In genomic region chr11:27472398-27473016, GRCh38 we compare ENCODE assay signal across 9 cellular contexts. TPM values are rescaled to one million over a fixed set of nuclear protein-coding genes. Genes with fewer than 3 reads are reported as not detected.
DNase-seq lines count a peak whose midpoint lies in the region; ATAC-seq, FAIRE-seq and TF ChIP-seq lines count a peak whose summit lies in the region.
"Had no signal": no experiment of that assay in that cellular context is flagged by ENCODE, and none has a peak within 500 bp of the region (broad histone marks: within the 10 kb centered on the region; RNA-seq: fewer than 3 reads in every experiment).

A gene with protein sequence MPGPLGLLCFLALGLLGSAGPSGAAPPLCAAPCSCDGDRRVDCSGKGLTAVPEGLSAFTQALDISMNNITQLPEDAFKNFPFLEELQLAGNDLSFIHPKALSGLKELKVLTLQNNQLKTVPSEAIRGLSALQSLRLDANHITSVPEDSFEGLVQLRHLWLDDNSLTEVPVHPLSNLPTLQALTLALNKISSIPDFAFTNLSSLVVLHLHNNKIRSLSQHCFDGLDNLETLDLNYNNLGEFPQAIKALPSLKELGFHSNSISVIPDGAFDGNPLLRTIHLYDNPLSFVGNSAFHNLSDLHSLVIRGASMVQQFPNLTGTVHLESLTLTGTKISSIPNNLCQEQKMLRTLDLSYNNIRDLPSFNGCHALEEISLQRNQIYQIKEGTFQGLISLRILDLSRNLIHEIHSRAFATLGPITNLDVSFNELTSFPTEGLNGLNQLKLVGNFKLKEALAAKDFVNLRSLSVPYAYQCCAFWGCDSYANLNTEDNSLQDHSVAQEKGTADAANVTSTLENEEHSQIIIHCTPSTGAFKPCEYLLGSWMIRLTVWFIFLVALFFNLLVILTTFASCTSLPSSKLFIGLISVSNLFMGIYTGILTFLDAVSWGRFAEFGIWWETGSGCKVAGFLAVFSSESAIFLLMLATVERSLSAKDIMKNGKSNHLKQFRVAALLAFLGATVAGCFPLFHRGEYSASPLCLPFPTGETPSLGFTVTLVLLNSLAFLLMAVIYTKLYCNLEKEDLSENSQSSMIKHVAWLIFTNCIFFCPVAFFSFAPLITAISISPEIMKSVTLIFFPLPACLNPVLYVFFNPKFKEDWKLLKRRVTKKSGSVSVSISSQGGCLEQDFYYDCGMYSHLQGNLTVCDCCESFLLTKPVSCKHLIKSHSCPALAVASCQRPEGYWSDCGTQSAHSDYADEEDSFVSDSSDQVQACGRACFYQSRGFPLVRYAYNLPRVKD (minus strand): TSS chr11:27472790. CDS start chr11:27472302, 488 bp downstream.

- H3K4me3 Mint-ChIP-seq in CD8-positive, alpha-beta T cell = peak within 1 kb of the TSS; percentile 92

- POLR2A ChIA-PET in CD8-positive, alpha-beta T cell (lab: Charles Lee) = interaction anchor here (1.5 kb wide), 1 partner anchor 26 kb away, joined by 5 read pairs; no protein-coding TSS in a partner anchor

- ATAC-seq in CD8-positive, alpha-beta T cell = peak; percentile 91
- ATAC-seq in GM21390 (IDR thresholded peaks at IDR 0.05; ENCODE audit: unreplicated experiment) = peak; percentile 84

- H3K9ac ChIP-seq in OCI-LY3 (ENCODE audit: low read length) = peak within 1 kb of the TSS; percentile 66

- no peak within 1 kb of the TSS for H3K27ac ChIP-seq in CD8-positive, alpha-beta T cell (ENCODE audit: low read depth, low read length)
- H3K27ac ChIP-seq in OCI-LY3 (ENCODE audit: low read length) = no peak within 1 kb of the TSS
- peak within 1 kb of the TSS; percentile 89 for H3K27ac ChIP-seq in epithelial cell of prostate

- FAIRE-seq in HTR-8/SVneo (lab: Jason Lieb, UNC) = peak; percentile 86
- FAIRE-seq: endometrium had no signal

- H3K27ac Mint-ChIP-seq in CD8-positive, alpha-beta T cell = no peak within 1 kb of the TSS

- TF ChIP-seq CTCF in CD8-positive, alpha-beta T cell (IDR thresholded peaks at IDR 0.05) = no peak
- TF ChIP-seq CTCF in OCI-LY3 (IDR thresholded peaks at IDR 0.05; ENCODE audit: low read depth, low read length) = no peak

- intact Hi-C loops in CD8-positive, alpha-beta T cell (cut with DNase I, micrococcal nuclease) = loop anchor here (1.0 to 5.0 kb wide), 4 partner anchors 22 to 110 kb away; partner anchors contain the start of genes CCDC34 (in 2 of the 2) and LIN7C (in 1 of the 2)

- DNase-seq in CD8-positive, alpha-beta T cell = peak; percentile 39 to 80 (median 62)
- DNase-seq in HTR-8/SVneo (ENCODE audit: insufficient read length, low spot score) = peak; percentile 91
- peak; percentile 57 for DNase-seq in activated T-cell treated with anti-CD3 and anti-CD28 coated beads for 48 hours (ENCODE audit: low read depth)
- DNase-seq in epithelial cell of prostate (ENCODE audit: low read depth, low spot score) = peak; percentile 80
- peak; percentile 90 for DNase-seq in middle frontal gyrus (ENCODE audit: extremely low spot score, low spot score)
- peak; percentile 37 to 41 for DNase-seq in stimulated activated CD8-positive, alpha-beta memory T cell treated with anti-CD3 and anti-CD28 coated beads, Interleukin-2, amount 100 ng/mL, for 1 hour (ENCODE audit: low read depth in 2 of 2)

- H2AFZ ChIP-seq in OCI-LY3 (ENCODE audit: low read depth, low read length) = peak within 1 kb of the TSS; percentile 47; the same call in 1 of the 2 replicates

- H4K20me1 ChIP-seq in OCI-LY3 (ENCODE audit: insufficient read depth, low read length) = peaks cover 16% of the 10 kb centered on the region; the same call in 1 of the 2 replicates

- H3K36me3 ChIP-seq in CD8-positive, alpha-beta T cell (ENCODE audit: insufficient read depth, low read length) = no peaks in the 10 kb centered on the region
- no peaks in the 10 kb centered on the region for H3K36me3 ChIP-seq in OCI-LY3 (replicated peaks; ENCODE audit: low read depth, low read length)

- no peaks in the 10 kb centered on the region for H3K79me2 ChIP-seq in OCI-LY3 (ENCODE audit: low read length)

- no peaks in the 10 kb centered on the region for H3K27me3 ChIP-seq in CD8-positive, alpha-beta T cell (ENCODE audit: insufficient read depth, low read length)
- H3K27me3 ChIP-seq in OCI-LY3 (ENCODE audit: low read depth, low read length) = peaks cover 38% of the 10 kb centered on the region

- H3K9me3 ChIP-seq in CD8-positive, alpha-beta T cell (ENCODE audit: low read length) = no peaks in the 10 kb centered on the region
- H3K9me3 ChIP-seq in OCI-LY3 (ENCODE audit: insufficient read depth, low read length) = no peaks in the 10 kb centered on the region

- peaks cover 31% of the 10 kb centered on the region for H3K27me3 Mint-ChIP-seq in CD8-positive, alpha-beta T cell (ENCODE audit: low read depth)

- H3K4me1 Mint-ChIP-seq in CD8-positive, alpha-beta T cell (ENCODE audit: low read depth) = peaks cover 15% of the 10 kb centered on the region

- peaks cover 8% of the 10 kb centered on the region for H3K4me1 ChIP-seq in CD8-positive, alpha-beta T cell (ENCODE audit: insufficient read depth, low read length)
- H3K4me1 ChIP-seq in OCI-LY3 (ENCODE audit: low read length) = peaks cover 38% of the 10 kb centered on the region

- CTCF ChIA-PET in CD8-positive, alpha-beta T cell (lab: Charles Lee) = interaction anchor here (5.2 kb wide), 1 partner anchor 14 kb away, joined by 41 read pairs; no protein-coding TSS in a partner anchor

- peak within 1 kb of the TSS; percentile 94 for H3K4me2 ChIP-seq in OCI-LY3 (ENCODE audit: low read length)

- peak within 1 kb of the TSS; percentile 72 for H3K4me3 ChIP-seq in CD8-positive, alpha-beta T cell (ENCODE audit: low read depth, low read length)
- peak within 1 kb of the TSS; percentile 93 for H3K4me3 ChIP-seq in OCI-LY3 (ENCODE audit: low read length)

- H3K9me3 Mint-ChIP-seq in CD8-positive, alpha-beta T cell = no peaks in the 10 kb centered on the region

- peaks cover 3% of the 10 kb centered on the region for H3K36me3 Mint-ChIP-seq in CD8-positive, alpha-beta T cell

RNA-seq across cellular contexts. Expression of the gene that starts here (rescaled TPM):
- under 1 TPM; 0.22 to 0.90 TPM for total RNA-seq in CD8-positive, alpha-beta T cell

Comparison
In these comparisons a context has a peak if more than half of its experiments do, and no peak if none do; other contexts are left out.
1. Peak in DNase-seq, ATAC-seq and H3K4me3 ChIP-seq in CD8-positive, alpha-beta T cell; RNA of the gene not detected or under 1 TPM.
2. DNase-seq: peak in every context shown above with its lines; median percentile 91 in HTR-8/SVneo; 90 in middle frontal gyrus; 80 in epithelial cell of prostate; 62 in CD8-positive, alpha-beta T cell; 57 in activated T-cell treated with anti-CD3 and anti-CD28 coated beads for 48 hours; 39 in stimulated activated CD8-positive, alpha-beta memory T cell treated with anti-CD3 and anti-CD28 coated beads, Interleukin-2, amount 100 ng/mL, for 1 hour.